In the genomic region with DNA sequence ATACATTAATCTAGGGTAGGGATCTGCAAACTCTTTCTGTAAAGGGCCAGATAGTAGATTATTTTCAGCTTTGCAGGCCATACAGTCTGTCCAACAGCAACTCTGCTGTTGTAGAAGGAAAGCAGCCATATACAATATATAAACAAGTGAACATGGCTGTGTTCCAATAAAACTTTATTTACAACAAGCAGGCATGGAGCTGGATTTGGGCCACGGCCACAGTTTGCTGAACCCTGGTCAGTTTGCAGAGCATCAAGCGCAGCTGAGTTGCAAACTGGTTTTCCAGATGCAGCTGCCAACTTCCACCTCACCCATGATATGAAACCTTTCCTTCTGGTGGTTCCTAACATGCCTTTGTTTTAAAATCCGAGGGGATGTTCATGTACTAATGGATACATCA, we compare ENCODE assay signal across 21 cellular contexts.
DNase-seq lines count a peak whose midpoint lies in the region; ATAC-seq, FAIRE-seq and TF ChIP-seq lines count a peak whose summit lies in the region.
"Had no signal": no experiment of that assay in that cellular context is flagged by ENCODE, and none has a peak within 500 bp of the region (broad histone marks: within the 10 kb centered on the region; RNA-seq: fewer than 3 reads in every experiment).

No MANE protein-coding gene starts in this region.

- FAIRE-seq in HepG2 (lab: Jason Lieb, UNC) (no peak), kidney (lab: Jason Lieb, UNC) (no peak)
- FAIRE-seq: GM12891, GM18507 had no signal

- CTCF ChIA-PET in HepG2 (lab: Yijun Ruan, JAX; ENCODE audit: low intra/inter-chr PET ratio, low total read pairs), result no interaction called here

- H4K20me1 ChIP-seq in HepG2 (ENCODE audit: insufficient read depth, low read length) (no peaks in the 10 kb centered on the region), neural progenitor cell (ENCODE audit: low read depth) (no peaks in the 10 kb centered on the region)

- H3K27me3 ChIP-seq in HepG2 (ENCODE audit: control insufficient read depth in 1 of 2, insufficient read depth in 2 of 2, low read length in 2 of 2) (peaks cover 2 to 20% of the 10 kb centered on the region in 2 experiments; a peak in 3 of 5 replicates), right lobe of liver (no peaks in the 10 kb centered on the region), neural progenitor cell (no peaks in the 10 kb centered on the region), gastrocnemius medialis (no peaks in the 10 kb centered on the region), aorta (ENCODE audit: control insufficient read depth in 1 of 2, insufficient read depth in 2 of 2, low read length in 1 of 2) (no peaks in the 10 kb centered on the region)
- H3K27me3 ChIP-seq: MG63 had no signal

- TF ChIP-seq RAD21 in HepG2 (CRISPR knock-in tag; IDR thresholded peaks at IDR 0.05), result no peak

- no TSS peak for BruUV-seq in HepG2 (replicated peaks; lab: Mats Ljungman, UMichigan)

- no peak for DNase-seq in HepG2 (ENCODE audit: low spot score)
- DNase-seq in right lobe of liver, result no peak
- DNase-seq in neural progenitor cell (ENCODE audit: low spot score), result no peak
- DNase-seq in gastrocnemius medialis, result no peak
- no peak for DNase-seq in aorta
- DNase-seq in kidney, result no peak
- no peak for DNase-seq in caudate nucleus (lab: John Stamatoyannopoulos, UW)
- no peak for DNase-seq in KG1 (lab: John Stamatoyannopoulos, UW)
- DNase-seq: C1 segment of cervical spinal cord, COR-L47, GF-D8, GM23248, Karpas-422, MG63, NCI-H1092, NCI-H2081, NCI-H510A treated with DMSO at 0.1 percent for 48 hours, NCI-H82, PC-9 had no signal

- POLR2A ChIA-PET in HepG2 (lab: Yijun Ruan, JAX), result no interaction called here

- no peak overlapping the region for H3K4me3 Mint-ChIP-seq in neural progenitor cell

- no peak for ATAC-seq in HepG2
- no peak for ATAC-seq in right lobe of liver
- no peak for ATAC-seq in gastrocnemius medialis
- ATAC-seq in aorta (ENCODE audit: low FRiP score), result no peak

- H3F3A ChIP-seq in neural progenitor cell (ENCODE audit: low read depth), result no peaks in the 10 kb centered on the region

- 10% methylated on average over 2 of the region's 3 CpGs for WGBS in HepG2 (ENCODE audit: low lambda C conversion rate)
- WGBS in right lobe of liver (ENCODE audit: insufficient coverage, low coverage, low lambda C conversion rate, missing lambda C conversion rate), result 86% methylated on average over 3 of the region's 3 CpGs
- 60 to 67% methylated on average over 3 of the region's 3 CpGs for WGBS in aorta, 2 donors

- H3K27me3 Mint-ChIP-seq in neural progenitor cell (ENCODE audit: insufficient read depth, low read depth), result no peaks in the 10 kb centered on the region

- H3K4me2 ChIP-seq in HepG2 (ENCODE audit: low read depth, low read length), result no peak overlapping the region
- no peak overlapping the region for H3K4me2 ChIP-seq in neural progenitor cell
- H3K4me2 ChIP-seq: PC-9 had no signal

- H3K36me3 Mint-ChIP-seq in neural progenitor cell, result no peaks in the 10 kb centered on the region

- H3K27ac Mint-ChIP-seq in neural progenitor cell, result no peak overlapping the region

- H3K4me1 ChIP-seq in HepG2 (ENCODE audit: insufficient read depth, low read length) (no peaks in the 10 kb centered on the region), right lobe of liver (no peaks in the 10 kb centered on the region), neural progenitor cell (peaks cover 8% of the 10 kb centered on the region), gastrocnemius medialis (peaks cover 48 to 63% of the 10 kb centered on the region in 2 donors), aorta (ENCODE audit: control insufficient read depth in 1 of 2, insufficient read depth in 2 of 2, low read length in 2 of 2) (peaks cover 9 to 11% of the 10 kb centered on the region in 2 donors), kidney (ENCODE audit: control insufficient read depth in 1 of 2, insufficient read depth in 1 of 2, low read depth in 1 of 2, low read length in 2 of 2) (peaks cover 0 to 2% of the 10 kb centered on the region in 2 donors)

- H3K9me3 ChIP-seq in HepG2 (ENCODE audit: low read length), result no peaks in the 10 kb centered on the region
- no peaks in the 10 kb centered on the region for H3K9me3 ChIP-seq in right lobe of liver
- H3K9me3 ChIP-seq in neural progenitor cell (ENCODE audit: low read depth), result no peaks in the 10 kb centered on the region
- no peaks in the 10 kb centered on the region for H3K9me3 ChIP-seq in gastrocnemius medialis
- H3K9me3 ChIP-seq in aorta (ENCODE audit: control insufficient read depth, low read length), result no peaks in the 10 kb centered on the region
- H3K9me3 ChIP-seq in kidney (ENCODE audit: control insufficient read depth in 1 of 2, low read length in 2 of 2), result no peaks in the 10 kb centered on the region
- H3K9me3 ChIP-seq: MG63 had no signal

- H3K9me3 Mint-ChIP-seq in neural progenitor cell, result peaks cover 4% of the 10 kb centered on the region

- intact Hi-C loops in HepG2 (cut with micrococcal nuclease; ENCODE audit: unreplicated experiment) (no loop called here), right lobe of liver (cut with DNase I) (no loop called here), gastrocnemius medialis (cut with DNase I; ENCODE audit: low total_unique reads) (loop anchor here (5.0 kb wide), 2 partner anchors 89 to 1064 kb away; no protein-coding TSS in a partner anchor), aorta (cut with DNase I) (no loop called here), kidney (cut with DNase I) (no loop called here)

- TF ChIP-seq CTCF in HepG2 (CRISPR knock-in tag; IDR thresholded peaks at IDR 0.05) (no peak), right lobe of liver (IDR thresholded peaks at IDR 0.05) (no peak), neural progenitor cell (IDR thresholded peaks at IDR 0.05) (no peak), gastrocnemius medialis (IDR thresholded peaks at IDR 0.05 in 4 of 5, conservative IDR thresholded peaks at IDR 0.05 in 1 of 5) (no peak), kidney (IDR thresholded peaks at IDR 0.05; ENCODE audit: borderline replicate concordance, extremely low read depth, insufficient read depth) (no peak)

- H3K4me1 Mint-ChIP-seq in neural progenitor cell, result peaks cover 19% of the 10 kb centered on the region

- H2AFZ ChIP-seq in HepG2 (ENCODE audit: low read length) (no peak overlapping the region), neural progenitor cell (replicated peaks) (peak overlapping the region; percentile 9)
- H2AFZ ChIP-seq: GM23248, PC-9 had no signal

- no peaks in the 10 kb centered on the region for H3K79me2 ChIP-seq in HepG2 (ENCODE audit: insufficient read depth, low read length)
- H3K79me2 ChIP-seq in neural progenitor cell (ENCODE audit: low read depth), result no peaks in the 10 kb centered on the region

- TF ChIP-seq EP300 in HepG2 (IDR thresholded peaks at IDR 0.05; ENCODE audit: low read depth in 2 of 2, low read length in 2 of 2) (no peak), HepG2 (CRISPR knock-in tag; IDR thresholded peaks at IDR 0.05; ENCODE audit: borderline replicate concordance) (no peak)

- H3K27ac ChIP-seq in HepG2 (ENCODE audit: extremely low read length, insufficient read depth, low read length) (no peak overlapping the region), right lobe of liver (no peak overlapping the region), neural progenitor cell (no peak overlapping the region), gastrocnemius medialis (peak overlapping the region; percentile 87 to 91 (median 88)), aorta (ENCODE audit: low read depth in 1 of 2, low read length in 2 of 2) (peak overlapping the region; percentile 37 to 80), kidney (ENCODE audit: low read depth in 2 of 2, low read length in 2 of 2) (no peak overlapping the region), caudate nucleus (ENCODE audit: low read depth, low read length) (no peak overlapping the region)
- H3K27ac ChIP-seq: GM23248, PC-9 had no signal

- H3K9ac ChIP-seq in HepG2 (ENCODE audit: insufficient read depth, low read depth, low read length) (no peak overlapping the region), neural progenitor cell (no peak overlapping the region), kidney (ENCODE audit: low read length in 2 of 2) (no peak overlapping the region)
- H3K9ac ChIP-seq: GM23248 had no signal

- in situ Hi-C loops in HepG2 (cut with HindIII; ENCODE audit: extremely low pct_ligation_motif_present, low pct_unique_long_range_greater_than_20kb), result no loop called here
- in situ Hi-C loops in gastrocnemius medialis (cut with MboI; ENCODE audit: low sequenced_read_pairs in 4 of 4), result loop anchor here (5.0 to 25.0 kb wide), 6 partner anchors 64 to 447 kb away; no protein-coding TSS in a partner anchor

- no peak overlapping the region for H3K4me3 ChIP-seq in HepG2 (replicated peaks in 1 of 3; ENCODE audit: insufficient read depth in 1 of 3, low read depth in 2 of 3, low read length in 3 of 3)
- no peak overlapping the region for H3K4me3 ChIP-seq in right lobe of liver
- H3K4me3 ChIP-seq in neural progenitor cell, result no peak overlapping the region
- H3K4me3 ChIP-seq in gastrocnemius medialis, result no peak overlapping the region
- no peak overlapping the region for H3K4me3 ChIP-seq in aorta (ENCODE audit: low read length in 2 of 2)
- no peak overlapping the region for H3K4me3 ChIP-seq in kidney (ENCODE audit: low read length in 2 of 2)
- H3K4me3 ChIP-seq: GM23248, MG63, PC-9 had no signal

- no peaks in the 10 kb centered on the region for H3K36me3 ChIP-seq in HepG2 (replicated peaks in 1 of 2; ENCODE audit: control insufficient read depth in 1 of 2, insufficient read depth in 2 of 2, low read length in 2 of 2)
- H3K36me3 ChIP-seq in right lobe of liver, result no peaks in the 10 kb centered on the region
- H3K36me3 ChIP-seq in neural progenitor cell, result no peaks in the 10 kb centered on the region
- no peaks in the 10 kb centered on the region for H3K36me3 ChIP-seq in gastrocnemius medialis
- H3K36me3 ChIP-seq in aorta (ENCODE audit: control insufficient read depth in 1 of 2, insufficient read depth in 2 of 2, low read length in 1 of 2), result no peaks in the 10 kb centered on the region
- H3K36me3 ChIP-seq in kidney (ENCODE audit: control insufficient read depth in 1 of 2, insufficient read depth in 2 of 2, low read length in 2 of 2), result no peaks in the 10 kb centered on the region
- H3K36me3 ChIP-seq: MG63 had no signal

- TF ChIP-seq POLR2A in HepG2 (IDR thresholded peaks at IDR 0.05; ENCODE audit: insufficient read depth in 1 of 2, low read depth in 2 of 2, low read length in 2 of 2) (no peak), right lobe of liver (IDR thresholded peaks at IDR 0.05) (no peak), gastrocnemius medialis (IDR thresholded peaks at IDR 0.05) (no peak)

TF ChIP-seq in HepG2, 621 proteins besides CTCF, POLR2A, EP300 and RAD21 (continues in another document):
- no peak for TF ChIP-seq ZNF296 (CRISPR knock-in tag; conservative IDR thresholded peaks at IDR 0.05)

Comparison
In these comparisons a context has a peak if more than half of its experiments do, and no peak if none do; other contexts are left out.
1. H3K27ac ChIP-seq: peak in gastrocnemius medialis (4 of 4) and aorta (2 of 2); none in HepG2 (single experiment), right lobe of liver (0 of 3), neural progenitor cell (single experiment), kidney (0 of 2) and caudate nucleus (single experiment).